1 cellular context compared by ENCODE assay signal in the genomic region with DNA sequence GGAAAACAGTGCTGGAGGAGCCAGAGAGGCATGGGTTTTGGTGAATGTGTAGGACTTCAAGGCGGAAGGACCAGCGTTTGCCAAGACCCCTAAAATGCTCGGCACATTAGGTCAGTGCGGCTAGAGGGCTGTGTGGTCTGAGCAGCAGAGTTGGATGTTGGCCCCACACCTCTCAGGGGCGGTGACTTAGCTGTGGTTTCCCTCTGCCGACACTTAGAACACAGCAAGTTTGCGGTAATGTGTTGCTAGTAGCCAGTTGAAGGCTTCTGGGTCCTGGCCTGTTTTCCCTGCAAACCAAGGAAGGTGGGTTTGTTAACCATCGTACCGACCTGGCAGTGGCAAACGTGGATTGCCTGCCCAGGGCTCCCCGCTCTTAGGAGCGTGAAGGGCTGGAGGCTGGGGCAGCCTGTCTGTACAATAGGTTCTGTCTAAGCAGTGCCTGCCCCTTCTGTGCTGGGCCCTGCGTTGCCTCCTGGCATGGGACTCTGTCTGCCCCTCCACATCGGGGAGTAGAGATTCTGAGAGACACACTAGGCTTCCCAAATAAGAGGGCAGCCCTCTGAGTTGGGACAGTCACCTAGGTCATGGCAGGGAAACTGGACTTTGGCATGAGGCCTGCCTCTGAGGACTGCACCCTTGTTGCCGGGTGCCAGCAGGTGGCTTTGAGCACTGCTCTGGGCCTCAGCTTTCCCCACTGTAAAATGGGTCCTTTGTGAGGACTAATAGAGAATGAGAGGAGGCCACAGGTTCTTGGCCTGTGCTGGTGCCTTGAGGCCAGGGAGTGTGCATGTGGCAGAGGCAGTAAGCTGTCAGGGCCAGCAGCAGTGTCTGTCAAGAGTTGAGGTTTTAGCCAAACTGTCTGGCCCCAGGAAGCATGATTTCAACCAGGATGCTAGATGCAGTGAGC.
TF ChIP-seq lines count a peak whose summit lies in the region.

No MANE protein-coding gene starts in this region.

TF ChIP-seq in IMR-90, 13 proteins besides CTCF, POLR2A, EP300 and RAD21:
- TF ChIP-seq, protein P1, sequence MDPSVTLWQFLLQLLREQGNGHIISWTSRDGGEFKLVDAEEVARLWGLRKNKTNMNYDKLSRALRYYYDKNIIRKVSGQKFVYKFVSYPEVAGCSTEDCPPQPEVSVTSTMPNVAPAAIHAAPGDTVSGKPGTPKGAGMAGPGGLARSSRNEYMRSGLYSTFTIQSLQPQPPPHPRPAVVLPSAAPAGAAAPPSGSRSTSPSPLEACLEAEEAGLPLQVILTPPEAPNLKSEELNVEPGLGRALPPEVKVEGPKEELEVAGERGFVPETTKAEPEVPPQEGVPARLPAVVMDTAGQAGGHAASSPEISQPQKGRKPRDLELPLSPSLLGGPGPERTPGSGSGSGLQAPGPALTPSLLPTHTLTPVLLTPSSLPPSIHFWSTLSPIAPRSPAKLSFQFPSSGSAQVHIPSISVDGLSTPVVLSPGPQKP (IDR thresholded peaks at IDR 0.05; ENCODE audit: borderline replicate concordance, low read depth, low read length): no peak
- TF ChIP-seq, protein P2, sequence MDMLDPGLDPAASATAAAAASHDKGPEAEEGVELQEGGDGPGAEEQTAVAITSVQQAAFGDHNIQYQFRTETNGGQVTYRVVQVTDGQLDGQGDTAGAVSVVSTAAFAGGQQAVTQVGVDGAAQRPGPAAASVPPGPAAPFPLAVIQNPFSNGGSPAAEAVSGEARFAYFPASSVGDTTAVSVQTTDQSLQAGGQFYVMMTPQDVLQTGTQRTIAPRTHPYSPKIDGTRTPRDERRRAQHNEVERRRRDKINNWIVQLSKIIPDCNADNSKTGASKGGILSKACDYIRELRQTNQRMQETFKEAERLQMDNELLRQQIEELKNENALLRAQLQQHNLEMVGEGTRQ (IDR thresholded peaks at IDR 0.05; ENCODE audit: low read depth, low read length): no peak
- TF ChIP-seq RFX5 (IDR thresholded peaks at IDR 0.05; ENCODE audit: low read depth, low read length) (no peak), BHLHE40 (IDR thresholded peaks at IDR 0.05; ENCODE audit: low read depth, low read length) (no peak), FOS (IDR thresholded peaks at IDR 0.05; ENCODE audit: low read depth, low read length) (no peak), MXI1 (IDR thresholded peaks at IDR 0.05; ENCODE audit: borderline replicate concordance, low read depth, low read length) (no peak), MAZ (IDR thresholded peaks at IDR 0.05; ENCODE audit: borderline replicate concordance, low read depth, low read length) (no peak), CEBPB (IDR thresholded peaks at IDR 0.05; ENCODE audit: low read depth, low read length) (no peak), CHD1 (IDR thresholded peaks at IDR 0.05; ENCODE audit: low read depth, low read length) (no peak), SMC3 (IDR thresholded peaks at IDR 0.05; ENCODE audit: low read depth, low read length) (no peak)
TF ChIP-seq in IMR-90: peak in this region for 0.
